ENCODE assay signal across 17 cellular contexts in genomic region chr3:32706348-32707025, GRCh38. TPM values are rescaled to one million over a fixed set of nuclear protein-coding genes. Genes with fewer than 3 reads are reported as not detected.
A peak's percentile ranks its signal among the peaks of the same experiment; 100 is the strongest.
DNase-seq lines count a peak whose midpoint lies in the region; ATAC-seq and TF ChIP-seq lines count a peak whose summit lies in the region.
"Had no signal": no experiment of that assay in that cellular context is flagged by ENCODE, and none has a peak within 500 bp of the region (broad histone marks: within the 10 kb centered on the region; RNA-seq: fewer than 3 reads in every experiment).

No MANE protein-coding gene starts in this region.

- no peaks in the 10 kb centered on the region for H3K4me1 ChIP-seq in mammary epithelial cell (ENCODE audit: insufficient read depth, low read length)
- peaks cover 16% of the 10 kb centered on the region for H3K4me1 ChIP-seq in upper lobe of right lung
- no peaks in the 10 kb centered on the region for H3K4me1 ChIP-seq in H9 (ENCODE audit: insufficient read depth, low read length)
- H3K4me1 ChIP-seq: pancreas had no signal

- WGBS in mammary epithelial cell (ENCODE audit: low coverage, missing lambda C conversion rate), result 71% methylated on average over 6 of the region's 6 CpGs
- no CpG with 5 or more reads among the region's 6 CpGs for WGBS in H9 (ENCODE audit: extremely low coverage, insufficient read length, low lambda C conversion rate)

- H3K23me2 ChIP-seq in H9 (ENCODE audit: insufficient read length, low read depth, low read length, poor library complexity, severe bottlenecking), result no peaks in the 10 kb centered on the region

- H3K36me3 ChIP-seq in mammary epithelial cell (ENCODE audit: insufficient read depth, low read length) (peaks cover 3% of the 10 kb centered on the region), upper lobe of right lung (peaks cover 28% of the 10 kb centered on the region)
- H3K36me3 ChIP-seq: pancreas had no signal

- no peak overlapping the region for H3K23ac ChIP-seq in H9 (ENCODE audit: insufficient read length, low read depth, low read length)

- H2AK5ac ChIP-seq in H9 (ENCODE audit: insufficient read length, low read length), result no peak overlapping the region

- H3K27me3 ChIP-seq in mammary epithelial cell (ENCODE audit: insufficient read depth, low read length) (no peaks in the 10 kb centered on the region), upper lobe of right lung (no peaks in the 10 kb centered on the region), H9 (ENCODE audit: insufficient read depth, low read length) (no peaks in the 10 kb centered on the region)
- H3K27me3 ChIP-seq: pancreas had no signal

- H3K14ac ChIP-seq in H9 (ENCODE audit: insufficient read depth, low read length), result no peak overlapping the region

- in situ Hi-C loops in mammary epithelial cell (cut with MboI; ENCODE audit: low sequenced_read_pairs in 2 of 2), result no loop called here

- no peaks in the 10 kb centered on the region for H3K9me3 ChIP-seq in mammary epithelial cell (replicated peaks; ENCODE audit: insufficient read depth, low read length)
- H3K9me3 ChIP-seq in upper lobe of right lung, result no peaks in the 10 kb centered on the region
- H3K9me3 ChIP-seq in H9 (ENCODE audit: control insufficient read depth, low read depth, low read length), result no peaks in the 10 kb centered on the region
- H3K9me3 ChIP-seq: pancreas had no signal

- H3K4me3 ChIP-seq in mammary epithelial cell (replicated peaks in 1 of 3; ENCODE audit: insufficient read depth in 1 of 3, low read depth in 2 of 3, low read length in 3 of 3) (no peak overlapping the region), fibroblast of the aortic adventitia (ENCODE audit: low read depth, low read length) (no peak overlapping the region), upper lobe of right lung (no peak overlapping the region)
- H3K4me3 ChIP-seq: pancreas, skin epidermis had no signal

- no peaks in the 10 kb centered on the region for H3K9me3 Mint-ChIP-seq in MCF 10A (ENCODE audit: unreplicated experiment)
- no peaks in the 10 kb centered on the region for H3K9me3 Mint-ChIP-seq in activated T-helper 17 cell treated with anti-CD3 and anti-CD28 coated beads, Interleukin-2, amount 50 U/mL, for 72 hours
- no peaks in the 10 kb centered on the region for H3K9me3 Mint-ChIP-seq in H9
- no peaks in the 10 kb centered on the region for H3K9me3 Mint-ChIP-seq in type B pancreatic cell

- H3K27ac ChIP-seq in mammary epithelial cell (ENCODE audit: insufficient read depth, low read depth, low read length) (no peak overlapping the region), upper lobe of right lung (peak overlapping the region; percentile 32), H9 (ENCODE audit: insufficient read length, low read depth, low read length) (no peak overlapping the region)
- H3K27ac ChIP-seq: pancreas, VCaP had no signal

- no peak overlapping the region for H2BK5ac ChIP-seq in H9 (ENCODE audit: insufficient read length, low read length)

- no peak for DNase-seq in MCF 10A (ENCODE audit: unreplicated experiment)
- no peak for DNase-seq in mammary epithelial cell
- peak; percentile 21 for DNase-seq in fibroblast of the aortic adventitia (ENCODE audit: low read depth)
- DNase-seq in upper lobe of right lung, result no peak
- DNase-seq in H9, result no peak
- no peak for DNase-seq in type B pancreatic cell (ENCODE audit: extremely low spot score, unreplicated experiment)
- DNase-seq: activated CD8-positive, alpha-beta memory T cell treated with anti-CD3 and anti-CD28 coated beads, Interleukin-2, amount 50 U/mL, for 48 hours; head of caudate nucleus; kidney; NCI-H1092; NCI-H82; pancreas; stimulated activated naive CD4-positive, alpha-beta T cell treated with Interleukin-2 at 50 U/mL for 16 hours had no signal

- no peak overlapping the region for H3T11ph ChIP-seq in H9 (ENCODE audit: low read length)

- dilution Hi-C loops in mammary epithelial cell (cut with HindIII; ENCODE audit: low sequenced_read_pairs), result no loop called here

- no peak overlapping the region for H3K4ac ChIP-seq in H9 (ENCODE audit: low read depth, low read length)

- no peak overlapping the region for H3K18ac ChIP-seq in H9 (ENCODE audit: insufficient read length, low read depth, low read length)

- no peak overlapping the region for H2AFZ ChIP-seq in mammary epithelial cell (ENCODE audit: low read depth, low read length)
- no peak overlapping the region for H2AFZ ChIP-seq in H9 (ENCODE audit: low read length)

- H2BK120ac ChIP-seq in H9 (ENCODE audit: low read depth, low read length, poor library complexity, severe bottlenecking), result no peak overlapping the region

- ATAC-seq in activated T-helper 17 cell treated with anti-CD3 and anti-CD28 coated beads, Interleukin-2, amount 50 U/mL, for 72 hours (replicated peaks), result peak; percentile 94
- ATAC-seq in upper lobe of right lung (no peak), GM18858 (IDR thresholded peaks at IDR 0.05; ENCODE audit: unreplicated experiment) (no peak)
- ATAC-seq: pancreas had no signal

- BruUV-seq in MCF 10A (replicated peaks; lab: Mats Ljungman, UMichigan), result no TSS peak
- BruUV-seq in mammary epithelial cell (replicated peaks; lab: Mats Ljungman, UMichigan), result no TSS peak

- H3K56ac ChIP-seq in H9 (ENCODE audit: insufficient read length, low read depth, low read length), result no peak overlapping the region

- H3K4me3 Mint-ChIP-seq in MCF 10A (ENCODE audit: unreplicated experiment) (no peak overlapping the region), H9 (no peak overlapping the region), type B pancreatic cell (no peak overlapping the region)
- peak overlapping the region; percentile 12 for H3K4me3 Mint-ChIP-seq in activated T-helper 17 cell treated with anti-CD3 and anti-CD28 coated beads, Interleukin-2, amount 50 U/mL, for 72 hours

- no peak overlapping the region for H4K5ac ChIP-seq in H9 (ENCODE audit: insufficient read length, low read depth, low read length)

- CTCF ChIA-PET in MCF 10A (lab: Yijun Ruan, JAX) (interaction anchor here (0.6 kb wide), 2 partner anchors 202 to 355 kb away, joined by 3 to 4 read pairs; no protein-coding TSS in a partner anchor), mammary epithelial cell (lab: Charles Lee; ENCODE audit: low non-redundant PET) (no interaction called here)

- H3K27ac Mint-ChIP-seq in MCF 10A (ENCODE audit: low read depth, unreplicated experiment), result peak overlapping the region; percentile 59
- peak overlapping the region; percentile 30 for H3K27ac Mint-ChIP-seq in activated T-helper 17 cell treated with anti-CD3 and anti-CD28 coated beads, Interleukin-2, amount 50 U/mL, for 72 hours
- no peak overlapping the region; a peak in 1 of 7 replicates for H3K27ac Mint-ChIP-seq in H9
- no peak overlapping the region for H3K27ac Mint-ChIP-seq in type B pancreatic cell

- no peaks in the 10 kb centered on the region for H3K79me1 ChIP-seq in H9 (ENCODE audit: insufficient read depth, low read depth, low read length, poor library complexity, severe bottlenecking)

- no peak overlapping the region for H4K91ac ChIP-seq in H9 (ENCODE audit: insufficient read length, low read depth, low read length)

- H4K8ac ChIP-seq in H9 (replicated peaks; ENCODE audit: insufficient read length, low read depth, low read length), result no peak overlapping the region

- H3K4me1 Mint-ChIP-seq in MCF 10A (ENCODE audit: insufficient read depth, unreplicated experiment) (peaks cover 10% of the 10 kb centered on the region), H9 (peaks cover 2% of the 10 kb centered on the region in 2 experiments), type B pancreatic cell (ENCODE audit: unreplicated experiment) (peaks cover 5% of the 10 kb centered on the region)
- H3K4me1 Mint-ChIP-seq in activated T-helper 17 cell treated with anti-CD3 and anti-CD28 coated beads, Interleukin-2, amount 50 U/mL, for 72 hours, result peaks cover 21% of the 10 kb centered on the region

- H3K4me2 ChIP-seq in mammary epithelial cell (ENCODE audit: insufficient read depth, low read depth, low read length) (no peak overlapping the region), H9 (ENCODE audit: insufficient read depth, insufficient read length, low read length) (no peak overlapping the region)

- no peak overlapping the region for H2BK20ac ChIP-seq in H9 (ENCODE audit: low read depth, low read length, poor library complexity, severe bottlenecking)

- H2BK12ac ChIP-seq in H9 (ENCODE audit: insufficient read length, low read depth, low read length), result no peak overlapping the region

- H3K36me3 Mint-ChIP-seq in MCF 10A (ENCODE audit: insufficient read depth, unreplicated experiment), result peaks cover 9% of the 10 kb centered on the region
- H3K36me3 Mint-ChIP-seq in activated T-helper 17 cell treated with anti-CD3 and anti-CD28 coated beads, Interleukin-2, amount 50 U/mL, for 72 hours (ENCODE audit: low read depth), result peaks cover 64% of the 10 kb centered on the region
- H3K36me3 Mint-ChIP-seq in H9 (ENCODE audit: insufficient read depth in 1 of 3, low read depth in 3 of 3), result peaks cover 6 to 39% (median 26%) of the 10 kb centered on the region in 3 experiments; a peak in 5 of 7 replicates
- peaks cover 38% of the 10 kb centered on the region for H3K36me3 Mint-ChIP-seq in type B pancreatic cell

- no peak overlapping the region for H2BK15ac ChIP-seq in H9 (ENCODE audit: low read depth, low read length)

- TF ChIP-seq CTCF in MCF 10A (IDR thresholded peaks at IDR 0.05; ENCODE audit: unreplicated experiment) (no peak), mammary epithelial cell (conservative IDR thresholded peaks at IDR 0.05 in 1 of 2, IDR thresholded peaks at IDR 0.05 in 1 of 2; ENCODE audit: extremely low read depth in 1 of 2, insufficient read depth in 1 of 2, low read depth in 1 of 2, low read length in 2 of 2) (no peak), fibroblast of the aortic adventitia (IDR thresholded peaks at IDR 0.05; ENCODE audit: insufficient read depth, low read length) (no peak), upper lobe of right lung (IDR thresholded peaks at IDR 0.05) (no peak), H9 (conservative IDR thresholded peaks at IDR 0.05) (no peak), type B pancreatic cell (conservative IDR thresholded peaks at IDR 0.05) (no peak)

- H3K9ac ChIP-seq in mammary epithelial cell (ENCODE audit: insufficient read depth, low read length) (no peak overlapping the region), H9 (ENCODE audit: extremely low read depth, insufficient read length, low read length) (no peak overlapping the region)

- POLR2A ChIA-PET in MCF 10A (lab: Yijun Ruan, JAX), result interaction anchor here (0.6 to 0.7 kb wide), 2 partner anchors 17 to 18 kb away, joined by 3 read pairs; no protein-coding TSS in a partner anchor

- peaks cover 15% of the 10 kb centered on the region for H3K79me2 ChIP-seq in mammary epithelial cell (ENCODE audit: insufficient read depth, low read length)
- no peaks in the 10 kb centered on the region; the same call in 1 of the 2 replicates for H3K79me2 ChIP-seq in H9 (ENCODE audit: insufficient read depth, low read length)

- H4K20me1 ChIP-seq in mammary epithelial cell (ENCODE audit: insufficient read depth, low read length) (no peaks in the 10 kb centered on the region), H9 (ENCODE audit: control insufficient read depth, insufficient read depth, insufficient read length) (no peaks in the 10 kb centered on the region)

- intact Hi-C loops in MCF 10A (cut with micrococcal nuclease) (no loop called here), mammary epithelial cell (cut with micrococcal nuclease) (no loop called here), upper lobe of right lung (cut with DNase I) (no loop called here)

- H3K27me3 Mint-ChIP-seq in MCF 10A (ENCODE audit: insufficient read depth, unreplicated experiment) (no peaks in the 10 kb centered on the region), H9 (ENCODE audit: low read depth) (no peaks in the 10 kb centered on the region), type B pancreatic cell (no peaks in the 10 kb centered on the region)
- no peaks in the 10 kb centered on the region for H3K27me3 Mint-ChIP-seq in activated T-helper 17 cell treated with anti-CD3 and anti-CD28 coated beads, Interleukin-2, amount 50 U/mL, for 72 hours

RNA-seq across cellular contexts. Expression of gene CNOT10, which starts 21.5 kb away (rescaled TPM):
- 47.1 and 53.1 TPM in 2 replicates for total RNA-seq in MCF 10A (2022)
- total RNA-seq in mammary epithelial cell, result 10 to 100 TPM; 21.3 to 31.6 TPM
- 25.0 TPM for polyA plus RNA-seq in mammary epithelial cell
- polyA minus RNA-seq in mammary epithelial cell, result 25.3 TPM
- 10 to 100 TPM; 58.9 to 68.1 TPM for total RNA-seq in activated T-helper 17 cell treated with anti-CD3 and anti-CD28 coated beads, Interleukin-2, amount 50 U/mL, for 72 hours
- total RNA-seq in fibroblast of the aortic adventitia (ENCODE audit: low replicate concordance), result 23.8 and 46.6 TPM in 2 replicates
- 30.1 TPM for total RNA-seq in upper lobe of right lung
- 55.4 and 67.1 TPM in 2 replicates for total RNA-seq in H9 (2021)
- 41.6 and 42.8 TPM in 2 replicates for total RNA-seq in type B pancreatic cell (ENCODE audit: low replicate concordance)

Comparison
In these comparisons a context has a peak if more than half of its experiments do, and no peak if none do; other contexts are left out.
1. H3K27ac Mint-ChIP-seq: peak in MCF 10A (single experiment) and activated T-helper 17 cell treated with anti-CD3 and anti-CD28 coated beads, Interleukin-2, amount 50 U/mL, for 72 hours (single experiment); none in H9 (0 of 3) and type B pancreatic cell (single experiment).